ENCODE assay signal across 8 cellular contexts in the genomic region with DNA sequence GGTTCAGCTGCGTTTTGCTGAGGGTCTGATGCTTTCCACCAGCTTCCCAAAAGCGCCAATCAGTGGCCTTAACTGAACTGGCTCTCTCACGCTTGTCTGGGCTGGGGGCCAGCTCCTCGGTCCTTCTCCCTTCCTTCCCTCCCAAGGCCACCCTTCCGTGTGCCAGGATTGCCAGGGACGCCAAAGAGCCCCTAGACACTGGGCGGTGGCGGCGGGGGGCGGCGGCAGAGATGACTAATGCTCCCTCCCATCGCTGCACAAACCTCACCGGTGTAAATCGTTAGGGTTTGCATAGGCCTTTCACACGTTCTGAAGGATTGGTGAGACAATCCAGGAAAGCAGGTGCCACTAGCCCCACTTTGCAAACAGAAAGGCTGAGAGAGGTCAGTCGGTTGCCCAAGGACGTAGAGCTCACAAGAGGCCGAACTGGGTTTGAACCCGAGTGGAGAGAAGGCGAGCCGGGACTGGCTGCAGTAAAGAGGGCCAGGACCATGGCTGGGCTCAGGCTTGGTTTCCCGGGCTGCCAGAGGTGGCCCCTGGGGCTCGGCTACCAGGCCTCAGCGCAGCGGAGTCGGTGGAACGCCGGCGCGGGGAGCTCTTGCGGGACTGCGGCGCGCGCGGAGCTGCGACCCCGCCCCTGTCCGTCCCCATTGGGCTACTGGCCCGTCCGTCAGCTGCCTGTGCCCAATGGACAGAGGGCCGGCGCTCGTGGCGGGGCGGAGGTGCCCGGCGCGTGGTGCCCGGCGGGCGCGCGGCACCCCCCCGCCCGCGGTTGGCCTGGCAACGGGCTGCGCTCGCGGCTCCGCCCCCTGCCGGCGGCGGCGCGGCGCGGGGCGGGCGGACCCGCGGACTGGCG. TPM values are rescaled to one million over a fixed set of nuclear protein-coding genes. Genes with fewer than 3 reads are reported as not detected.
DNase-seq lines count a peak whose midpoint lies in the region; ATAC-seq and TF ChIP-seq lines count a peak whose summit lies in the region.

No MANE protein-coding gene starts in this region.

- H3K27me3 ChIP-seq in hepatocyte (no peaks in the 10 kb centered on the region), rectal smooth muscle tissue (ENCODE audit: control insufficient read depth, insufficient read depth, low read length) (no peaks in the 10 kb centered on the region), uterus (no peaks in the 10 kb centered on the region)

- H3K4me3 ChIP-seq in hepatocyte (peak overlapping the region; percentile 44), rectal smooth muscle tissue (ENCODE audit: low read length) (peak overlapping the region; percentile 82), uterus (peak overlapping the region; percentile 35 to 48)

- H3K9me3 ChIP-seq in hepatocyte (ENCODE audit: low read depth) (no peaks in the 10 kb centered on the region), uterus (no peaks in the 10 kb centered on the region)

- H3K36me3 ChIP-seq in hepatocyte (replicated peaks; ENCODE audit: insufficient read depth, low read depth), result no peaks in the 10 kb centered on the region
- H3K36me3 ChIP-seq in rectal smooth muscle tissue (ENCODE audit: control insufficient read depth, insufficient read depth, low read length), result no peaks in the 10 kb centered on the region
- no peaks in the 10 kb centered on the region for H3K36me3 ChIP-seq in uterus

- TF ChIP-seq POLR2A in uterus (IDR thresholded peaks at IDR 0.05), result no peak

- peak; percentile 77 for ATAC-seq in HG02610 (IDR thresholded peaks at IDR 0.05; ENCODE audit: unreplicated experiment)

- H3K79me2 ChIP-seq in hepatocyte, result no peaks in the 10 kb centered on the region

- peak; percentile 88 for DNase-seq in EH (ENCODE audit: low read depth)
- peak; percentile 87 for DNase-seq in NCI-H146 (lab: John Stamatoyannopoulos, UW)
- peak; percentile 86 for DNase-seq in T1000 (lab: John Stamatoyannopoulos, UW)
- peak; percentile 97 for DNase-seq in astrocyte of the hippocampus (ENCODE audit: low read depth, low spot score)
- peak; percentile 95 for DNase-seq in hepatocyte (ENCODE audit: low spot score)
- peak; percentile 89 to 90 for DNase-seq in uterus

- H3K27ac ChIP-seq in hepatocyte (no peak overlapping the region), rectal smooth muscle tissue (ENCODE audit: low read depth, low read length) (no peak overlapping the region), uterus (no peak overlapping the region)

- TF ChIP-seq CTCF in hepatocyte (IDR thresholded peaks at IDR 0.05; ENCODE audit: poor library complexity) (no peak), uterus (IDR thresholded peaks at IDR 0.05) (peak in 2 of 4 experiments; percentile 32 to 51)

- H2AFZ ChIP-seq in hepatocyte, result peak overlapping the region; percentile 41

- H4K20me1 ChIP-seq in hepatocyte (ENCODE audit: insufficient read depth, poor library complexity, severe bottlenecking), result no peaks in the 10 kb centered on the region

- no peaks in the 10 kb centered on the region for H3K9me2 ChIP-seq in hepatocyte (replicated peaks; ENCODE audit: insufficient read depth)

- peaks cover 9% of the 10 kb centered on the region for H3K4me1 ChIP-seq in hepatocyte (ENCODE audit: insufficient read depth)
- H3K4me1 ChIP-seq in rectal smooth muscle tissue (ENCODE audit: control insufficient read depth, insufficient read depth, low read length), result peaks cover 4% of the 10 kb centered on the region
- H3K4me1 ChIP-seq in uterus, result peaks cover 0 to 3% of the 10 kb centered on the region in 2 donors

- 6% methylated on average over 44 of the region's 74 CpGs for WGBS in hepatocyte (ENCODE audit: low lambda C conversion rate, missing lambda C conversion rate)

- intact Hi-C loops in uterus (cut with DNase I; ENCODE audit: low total_unique reads), result loop anchor here (10.0 kb wide), 1 partner anchor 75 kb away; a partner anchor contains a TSS

- no peak overlapping the region for H3K9ac ChIP-seq in rectal smooth muscle tissue (ENCODE audit: low read length)

- peak overlapping the region; percentile 93 for H3K4me2 ChIP-seq in hepatocyte

RNA-seq across cellular contexts. Expression of a gene that starts 0.6 kb away (rescaled TPM):
- total RNA-seq in hepatocyte (4.1 and 4.5 TPM in 2 replicates), uterus (10 to 100 TPM in 2 of 4 donors, 1 to 10 TPM in 2; 5.6 to 21.6 (median 12.1) TPM)
- 3.4 and 5.1 TPM in 2 replicates for polyA plus RNA-seq in hepatocyte
